ENCODE assay signal across 8 cellular contexts in the genomic region with DNA sequence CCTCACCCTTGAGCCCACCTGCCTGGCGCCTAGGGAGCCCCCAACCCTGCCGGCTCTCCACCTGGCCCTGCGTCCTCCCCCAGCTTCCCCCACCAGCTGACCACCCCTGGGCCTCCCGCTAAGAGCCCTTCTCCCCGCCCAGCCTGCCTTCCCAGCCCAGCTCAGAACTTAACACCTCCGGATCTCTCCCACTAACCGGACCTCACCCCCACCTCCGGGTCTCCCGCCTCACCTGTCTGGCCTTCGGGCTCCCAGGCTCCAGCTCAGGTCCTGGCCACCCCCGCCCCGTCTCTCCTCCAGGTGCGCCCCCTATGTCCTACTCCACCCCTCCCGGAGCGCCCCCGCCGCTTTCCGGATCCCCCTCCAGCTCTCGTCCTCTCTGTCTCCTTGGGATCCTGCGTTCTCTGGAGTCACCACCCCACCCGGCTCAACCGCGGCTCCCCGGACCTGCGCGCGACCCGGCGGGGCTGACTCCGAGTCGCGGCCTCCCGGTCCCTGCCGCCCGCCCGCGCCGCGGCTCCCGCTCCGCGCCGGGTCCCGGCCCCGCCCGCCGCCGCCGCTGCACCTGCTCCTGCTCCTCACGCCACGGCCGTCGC. TPM values are rescaled to one million over a fixed set of nuclear protein-coding genes. Genes with fewer than 3 reads are reported as not detected.
A peak's percentile ranks its signal among the peaks of the same experiment; 100 is the strongest.
DNase-seq lines count a peak whose midpoint lies in the region; ATAC-seq, FAIRE-seq and TF ChIP-seq lines count a peak whose summit lies in the region.

A gene (minus strand): TSS at position 51 of the 596 bp plus-strand sequence. CDS start 568 bp downstream, outside the sequence.

- TF ChIP-seq CTCF in VCaP (conservative IDR thresholded peaks at IDR 0.05) (no peak), prostate gland (IDR thresholded peaks at IDR 0.05) (no peak)

- peak within 1 kb of the TSS; percentile 77 for H3K27ac ChIP-seq in VCaP
- H3K27ac ChIP-seq in prostate gland: peak within 1 kb of the TSS; percentile 76 to 79

- H3K9me3 ChIP-seq in prostate gland: no peaks in the 10 kb centered on the region

- peak; percentile 8 for DNase-seq in stimulated activated CD8-positive, alpha-beta memory T cell treated with anti-CD3 and anti-CD28 coated beads, Interleukin-15, amount 100 ng/mL, for 1 hour (ENCODE audit: low read depth)
- no peak for DNase-seq in stimulated activated CD8-positive, alpha-beta memory T cell treated with anti-CD3 and anti-CD28 coated beads, Interleukin-4, amount 100 ng/mL, for 48 hours
- DNase-seq in frontal cortex (ENCODE audit: low spot score in 2 of 2) (peak in 1 of 2 donors; percentile 45), prostate gland (ENCODE audit: low spot score) (no peak), NCI-H187 (lab: John Stamatoyannopoulos, UW) (no peak)
- no peak for DNase-seq in stimulated activated naive CD4-positive, alpha-beta T cell (lab: John Stamatoyannopoulos, UW)

- no peak for FAIRE-seq in frontal cortex (lab: Jason Lieb, UNC)

- TF ChIP-seq POLR2A in prostate gland (IDR thresholded peaks at IDR 0.05): no peak

- H3K36me3 ChIP-seq in prostate gland: no peaks in the 10 kb centered on the region

- ATAC-seq in HG03095 (IDR thresholded peaks at IDR 0.05; ENCODE audit: unreplicated experiment): peak; percentile 44

- H3K4me1 ChIP-seq in prostate gland (replicated peaks): no peaks in the 10 kb centered on the region

- H3K27me3 ChIP-seq in prostate gland (replicated peaks; ENCODE audit: insufficient read depth): no peaks in the 10 kb centered on the region

- peak within 1 kb of the TSS; percentile 48 to 50 for H3K4me3 ChIP-seq in prostate gland

- 11% methylated on average over 28 of the region's 53 CpGs for WGBS in prostate gland

- intact Hi-C loops in prostate gland (cut with DNase I): no loop called here

RNA-seq across cellular contexts. Expression of the gene that starts here (rescaled TPM):
- total RNA-seq in frontal cortex (11.0 TPM), prostate gland (10 to 100 TPM in 1 of 2 donors, 1 to 10 TPM in 1; 5.5 to 10.3 TPM)
